ENCODE assay signal across 8 cellular contexts in genomic region chr14:73759183-73759713, GRCh38. TPM values are rescaled to one million over a fixed set of nuclear protein-coding genes. Genes with fewer than 3 reads are reported as not detected.
A peak's percentile ranks its signal among the peaks of the same experiment; 100 is the strongest.
DNase-seq lines count a peak whose midpoint lies in the region; ATAC-seq and TF ChIP-seq lines count a peak whose summit lies in the region.

No MANE protein-coding gene starts in this region.

- H3K4me3 Mint-ChIP-seq in H9: peak overlapping the region; percentile 65 to 80

- H3K23ac ChIP-seq in H9 (ENCODE audit: insufficient read length, low read depth, low read length): no peak overlapping the region

- H3K79me1 ChIP-seq in H9 (ENCODE audit: insufficient read depth, low read depth, low read length, poor library complexity, severe bottlenecking): no peaks in the 10 kb centered on the region

- no peak overlapping the region for H4K91ac ChIP-seq in H9 (ENCODE audit: insufficient read length, low read depth, low read length)

- no peak overlapping the region for H2BK120ac ChIP-seq in H9 (ENCODE audit: low read depth, low read length, poor library complexity, severe bottlenecking)

- no peaks in the 10 kb centered on the region for H3K79me2 ChIP-seq in H9 (ENCODE audit: insufficient read depth, low read length)

- peak overlapping the region; percentile 92 for H3K4me3 ChIP-seq in choroid plexus epithelial cell (ENCODE audit: low read depth, low read length)

- H2BK15ac ChIP-seq in H9 (ENCODE audit: low read depth, low read length): no peak overlapping the region

- peaks cover 41 to 67% of the 10 kb centered on the region in 2 experiments for H3K4me1 Mint-ChIP-seq in H9

- H3K23me2 ChIP-seq in H9 (ENCODE audit: insufficient read length, low read depth, low read length, poor library complexity, severe bottlenecking): peaks cover 14% of the 10 kb centered on the region

- TF ChIP-seq CTCF in H9 (conservative IDR thresholded peaks at IDR 0.05): no peak
- no peak for TF ChIP-seq CTCF in choroid plexus epithelial cell (conservative IDR thresholded peaks at IDR 0.05; ENCODE audit: low read depth, low read length)

- no peak overlapping the region for H3K56ac ChIP-seq in H9 (ENCODE audit: insufficient read length, low read depth, low read length)

- H3K9me3 ChIP-seq in H9 (ENCODE audit: control insufficient read depth, low read depth, low read length): no peaks in the 10 kb centered on the region

- no peak overlapping the region for H3K27ac ChIP-seq in H9 (ENCODE audit: insufficient read length, low read depth, low read length)

- peak overlapping the region; percentile 95 for H3K14ac ChIP-seq in H9 (ENCODE audit: insufficient read depth, low read length)

- WGBS in H9 (ENCODE audit: extremely low coverage, insufficient read length, low lambda C conversion rate): no CpG with 5 or more reads among the region's 71 CpGs

- H3K4ac ChIP-seq in H9 (ENCODE audit: low read depth, low read length): no peak overlapping the region

- peak overlapping the region; percentile 67 for H3K4me2 ChIP-seq in H9 (ENCODE audit: insufficient read depth, insufficient read length, low read length)

- H3K27me3 ChIP-seq in H9 (ENCODE audit: insufficient read depth, low read length): no peaks in the 10 kb centered on the region; the same call in 1 of the 2 replicates

- no peak overlapping the region for H4K8ac ChIP-seq in H9 (replicated peaks; ENCODE audit: insufficient read length, low read depth, low read length)

- no peak overlapping the region for H3K9ac ChIP-seq in H9 (ENCODE audit: extremely low read depth, insufficient read length, low read length)

- peaks cover 3% of the 10 kb centered on the region; the same call in 1 of the 2 replicates for H3K4me1 ChIP-seq in H9 (ENCODE audit: insufficient read depth, low read length)

- H3K27me3 Mint-ChIP-seq in H9 (ENCODE audit: low read depth): peaks cover 51% of the 10 kb centered on the region

- DNase-seq in AG20443 (ENCODE audit: low spot score): peak; percentile 80
- DNase-seq in H9: no peak
- DNase-seq in T-helper 22 cell (ENCODE audit: low read depth): peak; percentile 32
- peak; percentile 69 for DNase-seq in choroid plexus epithelial cell (ENCODE audit: low read depth)
- peak; percentile 62 for DNase-seq in kidney tubule cell (ENCODE audit: low spot score)
- peak; percentile 54 for DNase-seq in stimulated activated CD4-positive, alpha-beta T cell treated with anti-CD3 and anti-CD28 coated beads, Interleukin-4, amount 100 ng/mL, for 24 hours
- DNase-seq in T1000 (lab: John Stamatoyannopoulos, UW): no peak

- no peak overlapping the region for H3K18ac ChIP-seq in H9 (ENCODE audit: insufficient read length, low read depth, low read length)

- H2BK5ac ChIP-seq in H9 (ENCODE audit: insufficient read length, low read length): no peak overlapping the region

- H3K9me3 Mint-ChIP-seq in H9: no peaks in the 10 kb centered on the region; a peak in 1 of 5 replicates

- no peak overlapping the region for H2BK20ac ChIP-seq in H9 (ENCODE audit: low read depth, low read length, poor library complexity, severe bottlenecking)

- no peak overlapping the region for H2AK5ac ChIP-seq in H9 (ENCODE audit: insufficient read length, low read length)

- H3K27ac Mint-ChIP-seq in H9: no peak overlapping the region

- H3T11ph ChIP-seq in H9 (ENCODE audit: low read length): no peak overlapping the region

- no peak for ATAC-seq in HG03175 (IDR thresholded peaks at IDR 0.05; ENCODE audit: unreplicated experiment)

- H2AFZ ChIP-seq in H9 (ENCODE audit: low read length): no peak overlapping the region

- H4K5ac ChIP-seq in H9 (ENCODE audit: insufficient read length, low read depth, low read length): no peak overlapping the region

- no peaks in the 10 kb centered on the region for H3K36me3 Mint-ChIP-seq in H9 (ENCODE audit: insufficient read depth in 1 of 3, low read depth in 3 of 3)

- no peak overlapping the region for H2BK12ac ChIP-seq in H9 (ENCODE audit: insufficient read length, low read depth, low read length)

- no peaks in the 10 kb centered on the region for H4K20me1 ChIP-seq in H9 (ENCODE audit: control insufficient read depth, insufficient read depth, insufficient read length)

RNA-seq across cellular contexts. Expression of gene PNMA1, which starts 45.1 kb away (rescaled TPM):
- total RNA-seq in H9 (2021): 56.1 and 58.0 TPM in 2 replicates

Comparison
In these comparisons a context has a peak if more than half of its experiments do, and no peak if none do; other contexts are left out.
1. DNase-seq: peak in AG20443 (single experiment), T-helper 22 cell (single experiment), choroid plexus epithelial cell (single experiment), kidney tubule cell (single experiment) and stimulated activated CD4-positive, alpha-beta T cell treated with anti-CD3 and anti-CD28 coated beads, Interleukin-4, amount 100 ng/mL, for 24 hours (single experiment); none in H9 (single experiment) and T1000 (single experiment).